Comparison of ENCODE assay signal across 1 cellular context in genomic region chr3:165193392-165194268, GRCh38.
TF ChIP-seq lines count a peak whose summit lies in the region.

No MANE protein-coding gene starts in this region.

TF ChIP-seq in WTC11, 78 proteins besides CTCF, POLR2A, EP300 and RAD21:
- no peak for TF ChIP-seq EMX1 (CRISPR knock-in tag; IDR thresholded peaks at IDR 0.05)
- no peak for TF ChIP-seq ESRRA (CRISPR knock-in tag; IDR thresholded peaks at IDR 0.05; ENCODE audit: borderline replicate concordance)
- no peak for TF ChIP-seq NFYB (CRISPR knock-in tag; conservative IDR thresholded peaks at IDR 0.05; ENCODE audit: low read depth)
- no peak for TF ChIP-seq MAX (CRISPR knock-in tag; IDR thresholded peaks at IDR 0.05)
- no peak for TF ChIP-seq GRHL2 (CRISPR knock-in tag; IDR thresholded peaks at IDR 0.05; ENCODE audit: insufficient replicate concordance, severe bottlenecking)
- TF ChIP-seq ZNF416 (CRISPR knock-in tag; IDR thresholded peaks at IDR 0.05) = no peak
- no peak for TF ChIP-seq E2F5 (CRISPR knock-in tag; IDR thresholded peaks at IDR 0.05)
- TF ChIP-seq ZNF138 (CRISPR knock-in tag; conservative IDR thresholded peaks at IDR 0.05) = no peak
- TF ChIP-seq ZMAT4 (CRISPR knock-in tag; IDR thresholded peaks at IDR 0.05) = no peak
- TF ChIP-seq E2F1 (CRISPR knock-in tag; IDR thresholded peaks at IDR 0.05) = no peak
- TF ChIP-seq PRRX2 (CRISPR knock-in tag; IDR thresholded peaks at IDR 0.05) = no peak
- no peak for TF ChIP-seq ZNF512 (CRISPR knock-in tag; IDR thresholded peaks at IDR 0.05; ENCODE audit: borderline replicate concordance)
- no peak for TF ChIP-seq ZBTB21 (CRISPR knock-in tag; IDR thresholded peaks at IDR 0.05; ENCODE audit: borderline replicate concordance)
- no peak for TF ChIP-seq ETV6 (CRISPR knock-in tag; IDR thresholded peaks at IDR 0.05)
